27 cellular contexts compared by ENCODE assay signal in genomic region chr1:209377995-209378394, GRCh38.
"Had no signal": no experiment of that assay in that cellular context is flagged by ENCODE, and none has a peak within 500 bp of the region (broad histone marks: within the 10 kb centered on the region; RNA-seq: fewer than 3 reads in every experiment).

No MANE protein-coding gene starts in this region.

- H3K4me1 Mint-ChIP-seq: stimulated activated naive CD8-positive, alpha-beta T cell treated with anti-CD3 and anti-CD28 coated beads, Interleukin-15, amount 100 ng/mL, for 72 hours had no signal

- H3K4me3 Mint-ChIP-seq: endodermal cell; naive B cell; natural killer cell treated with Interleukin-12 subunit alpha and Interleukin-12 subunit beta and Interleukin-15 and Interleukin-18, amount 100 ng/mL, for 72 hours; neural crest cell; stimulated activated naive CD8-positive, alpha-beta T cell treated with anti-CD3 and anti-CD28 coated beads, Interleukin-15, amount 100 ng/mL, for 72 hours had no signal

- H3K9me3 ChIP-seq: gastroesophageal sphincter, heart left ventricle, left lung, prostate gland, right atrium auricular region, suprapubic skin, transverse colon had no signal

- H3K27ac ChIP-seq: dorsolateral prefrontal cortex, epithelial cell of prostate, foreskin keratinocyte, gastroesophageal sphincter, heart left ventricle, left lung, prostate gland, right atrium auricular region, suprapubic skin, transverse colon had no signal

- H3K4me3 ChIP-seq: dorsolateral prefrontal cortex, gastroesophageal sphincter, heart left ventricle, left lung, prostate gland, right atrium auricular region, smooth muscle cell, suprapubic skin, transverse colon had no signal

- ATAC-seq: esophagus mucosa; foreskin keratinocyte; gastroesophageal sphincter; heart left ventricle; left cardiac atrium; left lung; natural killer cell treated with Interleukin-12 subunit alpha and Interleukin-12 subunit beta and Interleukin-15 and Interleukin-18, amount 100 ng/mL, for 72 hours; sciatic nerve; stimulated activated naive CD8-positive, alpha-beta T cell treated with anti-CD3 and anti-CD28 coated beads, Interleukin-15, amount 100 ng/mL, for 72 hours had no signal

- H3K4me1 ChIP-seq: gastroesophageal sphincter, heart left ventricle, left lung, prostate gland, right atrium auricular region, transverse colon had no signal

- DNase-seq: cerebellar nuclear complex; dorsolateral prefrontal cortex; effector CD8-positive, alpha-beta T cell; endodermal cell; foreskin keratinocyte; heart left ventricle; hippocampal formation; left cardiac atrium; left lung; naive B cell; stimulated activated CD4-positive, alpha-beta T cell treated with anti-CD3 and anti-CD28 coated beads, Interleukin-12 subunit alpha, Interleukin-12 subunit beta, amount 100 ng/mL, for 4 hours; stimulated activated CD4-positive, alpha-beta T cell treated with anti-CD3 and anti-CD28 coated beads, Interleukin-1b, Interleukin-23, amount 100 ng/mL, for 48 hours; stimulated activated CD4-positive, alpha-beta T cell treated with anti-CD3 and anti-CD28 coated beads, Interleukin-4, amount 100 ng/mL, for 1 hour; stimulated activated CD8-positive, alpha-beta memory T cell treated with anti-CD3 and anti-CD28 coated beads, Interleukin-4, amount 100 ng/mL, for 48 hours; stimulated activated naive CD4-positive, alpha-beta T cell; stimulated activated naive CD8-positive, alpha-beta T cell treated with anti-CD3 and anti-CD28 coated beads, Interleukin-15, amount 100 ng/mL, for 72 hours; transverse colon had no signal

- H3K36me3 ChIP-seq: gastroesophageal sphincter, heart left ventricle, left lung, prostate gland, right atrium auricular region, suprapubic skin, transverse colon had no signal

- H3K36me3 Mint-ChIP-seq: naive B cell; natural killer cell treated with Interleukin-12 subunit alpha and Interleukin-12 subunit beta and Interleukin-15 and Interleukin-18, amount 100 ng/mL, for 72 hours had no signal

- H3K27ac Mint-ChIP-seq: endodermal cell; naive B cell; natural killer cell treated with Interleukin-12 subunit alpha and Interleukin-12 subunit beta and Interleukin-15 and Interleukin-18, amount 100 ng/mL, for 72 hours; stimulated activated naive CD8-positive, alpha-beta T cell treated with anti-CD3 and anti-CD28 coated beads, Interleukin-15, amount 100 ng/mL, for 72 hours had no signal

- H3K9me3 Mint-ChIP-seq: endodermal cell; naive B cell; natural killer cell treated with Interleukin-12 subunit alpha and Interleukin-12 subunit beta and Interleukin-15 and Interleukin-18, amount 100 ng/mL, for 72 hours; neural crest cell; stimulated activated naive CD8-positive, alpha-beta T cell treated with anti-CD3 and anti-CD28 coated beads, Interleukin-15, amount 100 ng/mL, for 72 hours had no signal

- H3K27me3 Mint-ChIP-seq: stimulated activated naive CD8-positive, alpha-beta T cell treated with anti-CD3 and anti-CD28 coated beads, Interleukin-15, amount 100 ng/mL, for 72 hours had no signal

- H3K4me2 ChIP-seq: smooth muscle cell had no signal

- H3K27me3 ChIP-seq: foreskin keratinocyte, left lung, right atrium auricular region, suprapubic skin, transverse colon had no signal
